ENCODE assay signal across 8 cellular contexts in the genomic region with DNA sequence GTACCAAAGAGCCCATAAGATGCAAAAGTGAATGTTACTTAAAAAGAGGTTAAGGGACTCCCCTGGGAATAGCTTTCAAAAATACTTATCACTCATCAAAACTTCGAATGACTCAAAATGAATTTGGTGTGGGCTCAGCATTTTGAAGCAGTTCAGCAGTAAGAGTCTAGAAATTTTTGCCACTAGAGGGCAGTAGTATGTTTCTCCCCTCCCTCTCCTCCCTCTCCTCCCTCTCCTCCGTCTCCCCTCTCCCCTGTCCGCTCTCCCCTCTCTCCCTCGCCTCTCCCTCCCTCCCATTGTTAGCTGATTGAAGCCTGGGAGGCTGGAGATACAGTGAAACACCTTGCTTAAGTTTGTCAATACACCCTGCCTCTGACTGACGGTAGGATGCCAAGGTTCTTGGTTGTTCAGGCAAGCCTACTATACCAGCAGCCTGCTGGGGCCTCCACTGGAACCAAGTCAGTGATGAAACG.
DNase-seq lines count a peak whose midpoint lies in the region; ATAC-seq, FAIRE-seq and TF ChIP-seq lines count a peak whose summit lies in the region.

No MANE protein-coding gene starts in this region.

- CTCF ChIA-PET in A549 (lab: Yijun Ruan, JAX), result interaction anchor here (0.6 to 5.2 kb wide), 37 partner anchors 10 to 406 kb away, joined by 3 to 47 read pairs (median 4); a partner anchor contains a TSS

- peak; percentile 57 to 60 for TF ChIP-seq RAD21 in A549 (conservative IDR thresholded peaks at IDR 0.05 in 1 of 2, IDR thresholded peaks at IDR 0.05 in 1 of 2)

- no peak for FAIRE-seq in A549 (lab: Jason Lieb, UNC)

- H3K4me3 Mint-ChIP-seq in T-helper 2 cell treated with Interferon-gamma antibody and Interleukin-4, amounts not matched to agents 5 μg/mL and 100 μg/mL, for 36 hours, result no peak overlapping the region
- H3K4me3 Mint-ChIP-seq in central memory CD8-positive, alpha-beta T cell, result no peak overlapping the region

- H3K4me1 ChIP-seq in A549 (no peaks in the 10 kb centered on the region), left lung (peaks cover 0 to 4% of the 10 kb centered on the region in 2 donors)

- H3K9me3 ChIP-seq in A549 (no peaks in the 10 kb centered on the region), left lung (no peaks in the 10 kb centered on the region)

- H3K4me3 ChIP-seq in A549 (no peak overlapping the region), left lung (no peak overlapping the region)

- DNase-seq in A549 (ENCODE audit: low read depth in 1 of 2, low spot score in 1 of 2) (peak; percentile 5 to 53), GM13977 (ENCODE audit: low spot score) (peak; percentile 53), NCI-H1694 (lab: John Stamatoyannopoulos, UW) (peak; percentile 67), left lung (no peak)
- DNase-seq in T-helper 2 cell treated with Interferon-gamma antibody and Interleukin-4, amounts not matched to agents 5 μg/mL and 100 μg/mL, for 36 hours (ENCODE audit: low spot score), result peak; percentile 33
- DNase-seq in central memory CD8-positive, alpha-beta T cell (ENCODE audit: low spot score in 2 of 2), result peak; percentile 25 to 28
- peak; percentile 1 for DNase-seq in stimulated activated CD8-positive, alpha-beta memory T cell treated with anti-CD3 and anti-CD28 coated beads, Interleukin-12 subunit alpha, Interleukin-12 subunit beta, amount 100 ng/mL, for 4 hours (ENCODE audit: low read depth)

- H3K4me1 Mint-ChIP-seq in T-helper 2 cell treated with Interferon-gamma antibody and Interleukin-4, amounts not matched to agents 5 μg/mL and 100 μg/mL, for 36 hours (ENCODE audit: low read depth), result peaks cover 4% of the 10 kb centered on the region
- no peaks in the 10 kb centered on the region for H3K4me1 Mint-ChIP-seq in central memory CD8-positive, alpha-beta T cell

- no peak overlapping the region for H3K27ac Mint-ChIP-seq in T-helper 2 cell treated with Interferon-gamma antibody and Interleukin-4, amounts not matched to agents 5 μg/mL and 100 μg/mL, for 36 hours
- H3K27ac Mint-ChIP-seq in central memory CD8-positive, alpha-beta T cell (ENCODE audit: low read depth), result no peak overlapping the region

- TF ChIP-seq EP300 in A549 (IDR thresholded peaks at IDR 0.05), result no peak

- no peak overlapping the region for H3K4me2 ChIP-seq in A549

- ATAC-seq in A549, result peak; percentile 87 to 95
- peak; percentile 84 for ATAC-seq in HG02884 (IDR thresholded peaks at IDR 0.05; ENCODE audit: unreplicated experiment)
- ATAC-seq in central memory CD8-positive, alpha-beta T cell (replicated peaks; ENCODE audit: extremely low read depth, poor library complexity, severe bottlenecking), result peak; percentile 92
- ATAC-seq in left lung, result peak; percentile 93

- H3K9me3 Mint-ChIP-seq in T-helper 2 cell treated with Interferon-gamma antibody and Interleukin-4, amounts not matched to agents 5 μg/mL and 100 μg/mL, for 36 hours, result no peaks in the 10 kb centered on the region
- no peaks in the 10 kb centered on the region for H3K9me3 Mint-ChIP-seq in central memory CD8-positive, alpha-beta T cell

- WGBS in A549 (ENCODE audit: missing lambda C conversion rate), result 20% methylated on average over 6 of the region's 6 CpGs

- intact Hi-C loops in left lung (cut with DNase I), result loop anchor here in 1 of 2 donors (5.0 to 10.0 kb wide), 2 partner anchors 137 to 360 kb away; no protein-coding TSS in a partner anchor

- no peaks in the 10 kb centered on the region for H3K36me3 Mint-ChIP-seq in T-helper 2 cell treated with Interferon-gamma antibody and Interleukin-4, amounts not matched to agents 5 μg/mL and 100 μg/mL, for 36 hours (ENCODE audit: low read depth)
- H3K36me3 Mint-ChIP-seq in central memory CD8-positive, alpha-beta T cell (ENCODE audit: insufficient read depth), result peaks cover 2% of the 10 kb centered on the region

- H3K27ac ChIP-seq in A549 (no peak overlapping the region), left lung (no peak overlapping the region)

- POLR2A ChIA-PET in A549 (lab: Yijun Ruan, JAX), result no interaction called here

- H3K27me3 Mint-ChIP-seq in T-helper 2 cell treated with Interferon-gamma antibody and Interleukin-4, amounts not matched to agents 5 μg/mL and 100 μg/mL, for 36 hours (ENCODE audit: low read depth), result no peaks in the 10 kb centered on the region
- H3K27me3 Mint-ChIP-seq in central memory CD8-positive, alpha-beta T cell, result no peaks in the 10 kb centered on the region

- TF ChIP-seq CTCF in A549 (IDR thresholded peaks at IDR 0.05), result peak; percentile 66
- peak; percentile 63 for TF ChIP-seq CTCF in GM13977 (IDR thresholded peaks at IDR 0.05; ENCODE audit: extremely low read depth, insufficient read depth, missing control alignments)
- TF ChIP-seq CTCF in left lung (IDR thresholded peaks at IDR 0.05), result peak; percentile 40 to 57

- in situ Hi-C loops in GM13977 (cut with MboI; ENCODE audit: low pct_unique_long_range_greater_than_20kb, low sequenced_read_pairs, unreplicated experiment), result loop anchor here (10.0 kb wide), 1 partner anchor 210 kb away; no protein-coding TSS in a partner anchor

- TF ChIP-seq POLR2A in A549 (IDR thresholded peaks at IDR 0.05; ENCODE audit: low read length), result no peak

- H3K27me3 ChIP-seq in left lung, result no peaks in the 10 kb centered on the region

- H3K36me3 ChIP-seq in left lung, result no peaks in the 10 kb centered on the region

TF ChIP-seq in A549, 52 proteins besides CTCF, POLR2A, EP300 and RAD21:
- TF ChIP-seq MAFK (IDR thresholded peaks at IDR 0.05; ENCODE audit: partially characterized antibody), result peak; percentile 31
- no peak for TF ChIP-seq CBX2 (IDR thresholded peaks at IDR 0.05; ENCODE audit: borderline replicate concordance, low read depth)
- TF ChIP-seq HOXB5 (CRISPR knock-in tag; IDR thresholded peaks at IDR 0.05), result no peak
- TF ChIP-seq SMC3 (IDR thresholded peaks at IDR 0.05), result peak; percentile 65; the same call in 2 of the 3 replicates
- TF ChIP-seq, protein P1, sequence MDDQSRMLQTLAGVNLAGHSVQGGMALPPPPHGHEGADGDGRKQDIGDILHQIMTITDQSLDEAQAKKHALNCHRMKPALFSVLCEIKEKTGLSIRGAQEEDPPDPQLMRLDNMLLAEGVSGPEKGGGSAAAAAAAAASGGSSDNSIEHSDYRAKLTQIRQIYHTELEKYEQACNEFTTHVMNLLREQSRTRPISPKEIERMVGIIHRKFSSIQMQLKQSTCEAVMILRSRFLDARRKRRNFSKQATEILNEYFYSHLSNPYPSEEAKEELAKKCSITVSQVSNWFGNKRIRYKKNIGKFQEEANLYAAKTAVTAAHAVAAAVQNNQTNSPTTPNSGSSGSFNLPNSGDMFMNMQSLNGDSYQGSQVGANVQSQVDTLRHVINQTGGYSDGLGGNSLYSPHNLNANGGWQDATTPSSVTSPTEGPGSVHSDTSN (IDR thresholded peaks at IDR 0.05), result no peak

Comparison
In these comparisons a context has a peak if more than half of its experiments do, and no peak if none do; other contexts are left out.
1. DNase-seq: peak in A549 (2 of 2), GM13977 (single experiment), NCI-H1694 (single experiment), T-helper 2 cell treated with Interferon-gamma antibody and Interleukin-4, amounts not matched to agents 5 μg/mL and 100 μg/mL, for 36 hours (single experiment), central memory CD8-positive, alpha-beta T cell (2 of 2) and stimulated activated CD8-positive, alpha-beta memory T cell treated with anti-CD3 and anti-CD28 coated beads, Interleukin-12 subunit alpha, Interleukin-12 subunit beta, amount 100 ng/mL, for 4 hours (single experiment); none in left lung (0 of 2).
2. Peak in every context shown above with its lines, with median percentiles within 50 percentile points of each other: ATAC-seq and CTCF ChIP-seq.